In genomic region chrX:63967541-63967940, GRCh38 we compare ENCODE assay signal across 21 cellular contexts.
"Had no signal": no experiment of that assay in that cellular context is flagged by ENCODE, and none has a peak within 500 bp of the region (broad histone marks: within the 10 kb centered on the region; RNA-seq: fewer than 3 reads in every experiment).

No MANE protein-coding gene starts in this region.

- DNase-seq: cortex of kidney; effector memory CD4-positive, alpha-beta T cell; gastrocnemius medialis; islet precursor cell; left ventricle myocardium inferior; lower lobe of right lung; midbrain; occipital lobe; pancreas; right cardiac atrium; small intestine; stimulated activated CD4-positive, alpha-beta T cell treated with anti-CD3 and anti-CD28 coated beads, Interleukin-12 subunit alpha, Interleukin-12 subunit beta, amount 100 ng/mL, for 4 hours; stimulated activated naive CD4-positive, alpha-beta T cell; stomach; substantia nigra; transverse colon had no signal

- H3K27me3 Mint-ChIP-seq: memory B cell, progenitor cell of endocrine pancreas had no signal

- H3K4me3 Mint-ChIP-seq: memory B cell; natural killer cell treated with Interleukin-12 subunit alpha and Interleukin-12 subunit beta and Interleukin-15 and Interleukin-18, amount 100 ng/mL, for 72 hours had no signal

- H3K27ac ChIP-seq: gastrocnemius medialis, left ventricle myocardium inferior, lower lobe of right lung, pancreas, stomach, thoracic aorta, transverse colon had no signal

- H3K4me1 Mint-ChIP-seq: memory B cell had no signal

- H3K27ac Mint-ChIP-seq: memory B cell; natural killer cell treated with Interleukin-12 subunit alpha and Interleukin-12 subunit beta and Interleukin-15 and Interleukin-18, amount 100 ng/mL, for 72 hours; progenitor cell of endocrine pancreas had no signal

- H3K27me3 ChIP-seq: gastrocnemius medialis, pancreas, stomach, transverse colon had no signal

- H3K36me3 ChIP-seq: gastrocnemius medialis, left ventricle myocardium inferior, lower lobe of right lung, pancreas, stomach, thoracic aorta, transverse colon had no signal

- ATAC-seq: esophagus mucosa; gastrocnemius medialis; lower lobe of right lung; natural killer cell treated with Interleukin-12 subunit alpha and Interleukin-12 subunit beta and Interleukin-15 and Interleukin-18, amount 100 ng/mL, for 72 hours; pancreas; right cardiac atrium had no signal

- H3K4me3 ChIP-seq: gastrocnemius medialis, left ventricle myocardium inferior, lower lobe of right lung, pancreas, stomach, thoracic aorta, transverse colon had no signal

- H3K9me3 Mint-ChIP-seq: memory B cell had no signal
